ENCODE assay signal across 34 cellular contexts in genomic region chr1:91189096-91189495, GRCh38.
"Had no signal": no experiment of that assay in that cellular context is flagged by ENCODE, and none has a peak within 500 bp of the region (broad histone marks: within the 10 kb centered on the region; RNA-seq: fewer than 3 reads in every experiment).

No MANE protein-coding gene starts in this region.

- H3K4me3 Mint-ChIP-seq: activated CD4-positive, alpha-beta memory T cell treated with anti-CD3 and anti-CD28 coated beads for 36 hours; activated CD4-positive, alpha-beta T cell treated with anti-CD3 and anti-CD28 coated beads for 36 hours; activated CD4-positive, alpha-beta T cell treated with anti-CD3 and anti-CD28 coated beads, Interleukin-2, amount 10 ng/mL, durations not matched to agents 24 days and 14 days; activated CD8-positive, alpha-beta memory T cell treated with anti-CD3 and anti-CD28 coated beads, Interleukin-2, amount 10 ng/mL, durations not matched to agents 7 days and 5 days; activated CD8-positive, alpha-beta T cell treated with anti-CD3 and anti-CD28 coated beads, Interleukin-2, amount 10 ng/mL, durations not matched to agents 7 days and 5 days; activated naive CD4-positive, alpha-beta T cell treated with anti-CD3 and anti-CD28 coated beads for 36 hours; activated naive CD4-positive, alpha-beta T cell treated with anti-CD3 and anti-CD28 coated beads, Interleukin-2, amount 50 U/mL, for 24 hours; activated naive CD8-positive, alpha-beta T cell treated with anti-CD3 and anti-CD28 coated beads for 36 hours; activated T-helper 1 cell treated with anti-CD3 and anti-CD28 coated beads, Interleukin-12 subunit alpha, Interleukin-12 subunit beta, Interleukin-2, Interleukin-4 antibody, amounts not matched to agents 30 ng/mL and 10 ng/mL and 1 ng/mL, durations not matched to agents 14 hours and 24 hours and 36 hours; brain; effector memory CD8-positive, alpha-beta T cell; T-cell; T-helper 1 cell treated with Interleukin-12 subunit alpha and Interleukin-12 subunit beta and Interleukin-4 antibody, amounts not matched to agents 30 μg/mL and 1 μg/mL, for 36 hours had no signal

- H3K4me3 ChIP-seq: ascending aorta, breast epithelium, cardiac muscle cell, gastrocnemius medialis, heart left ventricle had no signal

- H3K36me3 ChIP-seq: ascending aorta, breast epithelium, cardiac muscle cell, gastrocnemius medialis, heart left ventricle had no signal

- H3K27ac ChIP-seq: ascending aorta, breast epithelium, cardiac muscle cell, epithelial cell of prostate, foreskin keratinocyte, gastrocnemius medialis, heart left ventricle had no signal

- ATAC-seq: activated CD4-positive, alpha-beta T cell treated with anti-CD3 and anti-CD28 coated beads for 36 hours; activated CD8-positive, alpha-beta memory T cell treated with anti-CD3 and anti-CD28 coated beads, Interleukin-2, amount 10 ng/mL, durations not matched to agents 7 days and 5 days; activated CD8-positive, alpha-beta T cell treated with anti-CD3 and anti-CD28 coated beads, Interleukin-2, amount 10 ng/mL, durations not matched to agents 7 days and 5 days; effector memory CD8-positive, alpha-beta T cell; foreskin keratinocyte; gastrocnemius medialis; heart left ventricle; T-cell had no signal

- H3K9me3 ChIP-seq: ascending aorta, breast epithelium, gastrocnemius medialis had no signal

- DNase-seq: activated CD4-positive, alpha-beta memory T cell treated with anti-CD3 and anti-CD28 coated beads for 36 hours; activated CD4-positive, alpha-beta T cell treated with anti-CD3 and anti-CD28 coated beads for 36 hours; activated CD4-positive, alpha-beta T cell treated with anti-CD3 and anti-CD28 coated beads, Interleukin-2, amount 10 ng/mL, durations not matched to agents 24 days and 14 days; activated CD4-positive, CD25-positive, alpha-beta regulatory T cell; activated CD4-positive, CD25-positive, alpha-beta regulatory T cell treated with anti-CD3 and anti-CD28 coated beads, Interleukin-2, amount 50 U/mL, for 72 hours; activated CD8-positive, alpha-beta memory T cell treated with anti-CD3 and anti-CD28 coated beads, Interleukin-2, amount 10 ng/mL, durations not matched to agents 7 days and 5 days; activated CD8-positive, alpha-beta memory T cell treated with anti-CD3 and anti-CD28 coated beads, Interleukin-2, amount 50 U/mL, for 4 hours; activated CD8-positive, alpha-beta T cell treated with anti-CD3 and anti-CD28 coated beads, Interleukin-2, amount 10 ng/mL, durations not matched to agents 7 days and 5 days; activated effector memory CD4-positive, alpha-beta T cell treated with anti-CD3 and anti-CD28 coated beads, Interleukin-2, amount 50 U/mL, for 16 hours; activated naive CD4-positive, alpha-beta T cell treated with anti-CD3 and anti-CD28 coated beads for 36 hours; activated naive CD8-positive, alpha-beta T cell treated with anti-CD3 and anti-CD28 coated beads for 36 hours; activated T-cell treated with anti-CD3 and anti-CD28 coated beads, Interleukin-2, amount 50 U/mL, for 1 hour; activated T-cell treated with anti-CD3 and anti-CD28 coated beads, Interleukin-2, amount 50 U/mL, for 48 hours; central memory CD4-positive, alpha-beta T cell; cortex of kidney; dermis blood vessel endothelial cell; effector CD4-positive, alpha-beta T cell; effector memory CD8-positive, alpha-beta T cell; gastrocnemius medialis; glutamatergic neuron; heart left ventricle; SW 1271; T-cell; T1000 had no signal

- H3K36me3 Mint-ChIP-seq: activated CD4-positive, alpha-beta memory T cell treated with anti-CD3 and anti-CD28 coated beads for 36 hours; activated CD8-positive, alpha-beta memory T cell treated with anti-CD3 and anti-CD28 coated beads, Interleukin-2, amount 10 ng/mL, durations not matched to agents 7 days and 5 days; activated naive CD8-positive, alpha-beta T cell treated with anti-CD3 and anti-CD28 coated beads for 36 hours; brain; T-cell had no signal

- H3K4me1 ChIP-seq: ascending aorta, breast epithelium, foreskin keratinocyte, gastrocnemius medialis, heart left ventricle had no signal

- H3K9me3 Mint-ChIP-seq: activated T-helper 1 cell treated with anti-CD3 and anti-CD28 coated beads, Interleukin-12 subunit alpha, Interleukin-12 subunit beta, Interleukin-2, Interleukin-4 antibody, amounts not matched to agents 30 ng/mL and 10 ng/mL and 1 ng/mL, durations not matched to agents 14 hours and 24 hours and 36 hours; activated T-helper 2 cell treated with anti-CD3 and anti-CD28 coated beads, Interferon-gamma antibody, Interleukin-2, Interleukin-4, amounts not matched to agents 10 μg/mL and 5 μg/mL and 100 μg/mL, durations not matched to agents 14 hours and 24 hours and 36 hours; T-helper 1 cell treated with Interleukin-12 subunit alpha and Interleukin-12 subunit beta and Interleukin-4 antibody, amounts not matched to agents 30 μg/mL and 1 μg/mL, for 36 hours had no signal

- H3K27me3 ChIP-seq: ascending aorta, cardiac muscle cell, foreskin keratinocyte, gastrocnemius medialis had no signal

- H3K27ac Mint-ChIP-seq: activated CD4-positive, alpha-beta memory T cell treated with anti-CD3 and anti-CD28 coated beads for 36 hours; activated CD4-positive, alpha-beta T cell treated with anti-CD3 and anti-CD28 coated beads for 36 hours; activated CD4-positive, alpha-beta T cell treated with anti-CD3 and anti-CD28 coated beads, Interleukin-2, amount 10 ng/mL, durations not matched to agents 24 days and 14 days; activated CD8-positive, alpha-beta memory T cell treated with anti-CD3 and anti-CD28 coated beads, Interleukin-2, amount 10 ng/mL, durations not matched to agents 7 days and 5 days; activated CD8-positive, alpha-beta T cell treated with anti-CD3 and anti-CD28 coated beads, Interleukin-2, amount 10 ng/mL, durations not matched to agents 7 days and 5 days; activated naive CD4-positive, alpha-beta T cell treated with anti-CD3 and anti-CD28 coated beads for 36 hours; activated naive CD4-positive, alpha-beta T cell treated with anti-CD3 and anti-CD28 coated beads, Interleukin-2, amount 50 U/mL, for 24 hours; activated naive CD8-positive, alpha-beta T cell treated with anti-CD3 and anti-CD28 coated beads for 36 hours; activated T-helper 1 cell treated with anti-CD3 and anti-CD28 coated beads, Interleukin-12 subunit alpha, Interleukin-12 subunit beta, Interleukin-2, Interleukin-4 antibody, amounts not matched to agents 30 ng/mL and 10 ng/mL and 1 ng/mL, durations not matched to agents 14 hours and 24 hours and 36 hours; activated T-helper 2 cell treated with anti-CD3 and anti-CD28 coated beads, Interferon-gamma antibody, Interleukin-2, Interleukin-4, amounts not matched to agents 10 μg/mL and 5 μg/mL and 100 μg/mL, durations not matched to agents 14 hours and 24 hours and 36 hours; brain; effector memory CD8-positive, alpha-beta T cell; T-cell; T-helper 1 cell treated with Interleukin-12 subunit alpha and Interleukin-12 subunit beta and Interleukin-4 antibody, amounts not matched to agents 30 μg/mL and 1 μg/mL, for 36 hours had no signal

- H3K4me1 Mint-ChIP-seq: activated CD4-positive, alpha-beta T cell treated with anti-CD3 and anti-CD28 coated beads for 36 hours; activated CD4-positive, alpha-beta T cell treated with anti-CD3 and anti-CD28 coated beads, Interleukin-2, amount 10 ng/mL, durations not matched to agents 24 days and 14 days; activated CD8-positive, alpha-beta memory T cell treated with anti-CD3 and anti-CD28 coated beads, Interleukin-2, amount 10 ng/mL, durations not matched to agents 7 days and 5 days; activated naive CD4-positive, alpha-beta T cell treated with anti-CD3 and anti-CD28 coated beads, Interleukin-2, amount 50 U/mL, for 24 hours; activated naive CD8-positive, alpha-beta T cell treated with anti-CD3 and anti-CD28 coated beads for 36 hours; brain; T-cell had no signal
